In genomic region chr4:110567266-110567665, GRCh38 we compare ENCODE assay signal across 31 cellular contexts. TPM values are rescaled to one million over a fixed set of nuclear protein-coding genes. Genes with fewer than 3 reads are reported as not detected.
"Had no signal": no experiment of that assay in that cellular context is flagged by ENCODE, and none has a peak within 500 bp of the region (broad histone marks: within the 10 kb centered on the region; RNA-seq: fewer than 3 reads in every experiment).

No MANE protein-coding gene starts in this region.

- ATAC-seq: activated CD8-positive, alpha-beta memory T cell treated with anti-CD3 and anti-CD28 coated beads, Interleukin-2, amount 10 ng/mL, durations not matched to agents 7 days and 5 days; activated CD8-positive, alpha-beta T cell treated with anti-CD3 and anti-CD28 coated beads, Interleukin-2, amount 10 ng/mL, durations not matched to agents 7 days and 5 days; activated naive CD8-positive, alpha-beta T cell treated with anti-CD3 and anti-CD28 coated beads, Interleukin-2, amount 50 U/mL, for 24 hours had no signal

- H3K27me3 ChIP-seq: ascending aorta, cardiac muscle cell had no signal

- DNase-seq: activated B cell treated with CpG ODN at 0.5 μM for 24 hours; activated CD4-positive, alpha-beta memory T cell treated with anti-CD3 and anti-CD28 coated beads, Interleukin-2, amount 10 ng/mL, durations not matched to agents 7 days and 5 days; activated CD4-positive, alpha-beta T cell treated with anti-CD3 and anti-CD28 coated beads for 48 hours; activated CD4-positive, alpha-beta T cell treated with anti-CD3 and anti-CD28 coated beads, Interleukin-2, amount 10 ng/mL, durations not matched to agents 7 days and 5 days; activated CD4-positive, alpha-beta T cell treated with anti-CD3 and anti-CD28 coated beads, Interleukin-2, amount 50 U/mL, for 48 hours; activated CD4-positive, CD25-positive, alpha-beta regulatory T cell treated with anti-CD3 and anti-CD28 coated beads, Interleukin-2, amount 50 U/mL, for 72 hours; activated CD8-positive, alpha-beta memory T cell treated with anti-CD3 and anti-CD28 coated beads for 24 hours; activated CD8-positive, alpha-beta memory T cell treated with anti-CD3 and anti-CD28 coated beads, Interleukin-2, amount 10 ng/mL, durations not matched to agents 7 days and 5 days; activated CD8-positive, alpha-beta memory T cell treated with anti-CD3 and anti-CD28 coated beads, Interleukin-2, amount 50 U/mL, for 48 hours; activated CD8-positive, alpha-beta T cell treated with anti-CD3 and anti-CD28 coated beads, Interleukin-2, amount 10 ng/mL, durations not matched to agents 7 days and 5 days; activated effector memory CD4-positive, alpha-beta T cell treated with Interleukin-2 at 50 U/mL for 16 hours; activated gamma-delta T cell; activated naive CD4-positive, alpha-beta T cell treated with anti-CD3 and anti-CD28 coated beads, Interleukin-2, amount 10 ng/mL, durations not matched to agents 7 days and 5 days; activated naive CD4-positive, alpha-beta T cell treated with Interleukin-2 at 50 U/mL for 16 hours; activated naive CD8-positive, alpha-beta T cell treated with anti-CD3 and anti-CD28 coated beads, Interleukin-2, amount 10 ng/mL, durations not matched to agents 7 days and 5 days; activated naive CD8-positive, alpha-beta T cell treated with anti-CD3 and anti-CD28 coated beads, Interleukin-2, amount 50 U/mL, for 24 hours; activated T-cell treated with anti-CD3 and anti-CD28 coated beads, Interleukin-2, amount 50 U/mL, for 24 hours; activated T-cell treated with anti-CD3 and anti-CD28 coated beads, Interleukin-2, amount 50 U/mL, for 48 hours; amygdala; anterior cingulate cortex; central memory CD4-positive, alpha-beta T cell; T-helper 1 cell; T-helper 2 cell; T-helper 9 cell had no signal

- H3K9me3 ChIP-seq: ascending aorta had no signal

- FAIRE-seq: bronchial epithelial cell, TTC549 had no signal

- H3K4me3 ChIP-seq: ascending aorta, cardiac muscle cell had no signal

- H3K4me1 ChIP-seq: ascending aorta had no signal

- H3K27ac ChIP-seq: ascending aorta, cardiac muscle cell, VCaP had no signal

- H3K36me3 ChIP-seq: ascending aorta, cardiac muscle cell had no signal

RNA-seq across cellular contexts. Expression of gene PITX2, which starts 55.6 kb away (rescaled TPM):
- total RNA-seq: activated B cell treated with CpG ODN at 0.5 μM for 24 hours; activated CD4-positive, alpha-beta T cell treated with anti-CD3 and anti-CD28 coated beads, Interleukin-2, amount 10 ng/mL, durations not matched to agents 7 days and 5 days; activated CD8-positive, alpha-beta memory T cell treated with anti-CD3 and anti-CD28 coated beads, Interleukin-2, amount 10 ng/mL, durations not matched to agents 7 days and 5 days; activated CD8-positive, alpha-beta T cell treated with anti-CD3 and anti-CD28 coated beads, Interleukin-2, amount 10 ng/mL, durations not matched to agents 7 days and 5 days; activated naive CD8-positive, alpha-beta T cell treated with anti-CD3 and anti-CD28 coated beads, Interleukin-2, amount 10 ng/mL, durations not matched to agents 7 days and 5 days; activated T-helper 2 cell treated with anti-CD3 and anti-CD28 coated beads, Interferon-gamma antibody, Interleukin-2, Interleukin-4, amounts not matched to agents 10 μg/mL and 5 μg/mL and 100 μg/mL, durations not matched to agents 14 hours and 24 hours and 36 hours; ascending aorta; cerebellum had no signal
